8 cellular contexts compared by ENCODE assay signal in the genomic region with DNA sequence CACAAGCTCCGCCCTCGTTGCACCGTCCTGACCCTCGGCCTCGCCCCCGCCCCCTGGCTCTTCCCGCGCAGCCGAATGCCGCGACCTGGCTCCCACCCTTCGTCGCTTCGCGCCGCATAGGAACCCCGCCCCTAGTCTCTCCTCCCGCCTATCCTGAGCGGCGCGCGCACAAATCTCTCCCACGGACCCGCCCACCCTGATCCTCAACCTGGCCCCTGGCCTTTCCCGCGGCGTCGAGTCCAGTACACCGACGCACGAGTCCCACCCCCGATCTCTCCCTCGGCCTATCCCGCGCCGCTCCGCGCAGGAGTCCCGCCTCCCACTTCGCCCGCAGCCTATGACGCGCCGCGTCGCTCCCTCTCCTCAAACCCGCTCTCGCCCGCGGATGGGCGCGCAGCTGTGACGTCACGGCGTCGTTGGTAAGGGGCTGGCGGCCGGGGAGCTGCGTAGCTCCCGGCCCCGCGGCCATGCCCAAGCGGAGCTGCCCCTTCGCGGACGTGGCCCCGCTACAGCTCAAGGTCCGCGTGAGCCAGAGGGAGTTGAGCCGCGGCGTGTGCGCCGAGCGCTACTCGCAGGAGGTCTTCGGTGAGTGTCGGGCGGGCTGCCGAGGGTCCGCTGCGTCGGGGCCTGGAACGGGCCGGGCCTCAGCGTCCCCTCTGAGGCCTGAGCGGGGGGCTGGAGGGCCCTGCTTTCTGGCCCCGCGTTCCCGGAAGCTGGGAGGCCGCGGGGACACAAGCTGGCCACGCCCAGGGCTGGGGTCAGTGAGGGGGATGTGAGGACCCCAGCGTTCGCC. TPM values are rescaled to one million over a fixed set of nuclear protein-coding genes. Genes with fewer than 3 reads are reported as not detected.
DNase-seq lines count a peak whose midpoint lies in the region; ATAC-seq and TF ChIP-seq lines count a peak whose summit lies in the region.

Gene SIVA1, plus strand, starts transcription at position 413 of the 793 bp plus-strand sequence. Its CDS starts 55 bp downstream, at position 468.

- TF ChIP-seq CTCF in GM10248 (IDR thresholded peaks at IDR 0.05; ENCODE audit: control extremely low read depth, extremely low read depth, low read depth, missing control alignments): no peak

- H3K9me3 Mint-ChIP-seq in activated naive CD8-positive, alpha-beta T cell (ENCODE audit: low read depth): no peaks in the 10 kb centered on the region

- CTCF ChIA-PET in GM10248 (lab: Yijun Ruan, JAX): interaction anchor here (0.7 to 14.3 kb wide), 6 partner anchors 10 to 305 kb away, joined by 3 to 136 read pairs (median 6); no protein-coding TSS in a partner anchor

- H3K4me1 Mint-ChIP-seq in activated naive CD8-positive, alpha-beta T cell (ENCODE audit: low read depth): peaks cover 39% of the 10 kb centered on the region

- no peaks in the 10 kb centered on the region for H3K36me3 Mint-ChIP-seq in activated naive CD8-positive, alpha-beta T cell

- POLR2A ChIA-PET in GM10248 (lab: Yijun Ruan, JAX): interaction anchor here (0.7 to 1.4 kb wide), 5 partner anchors 16 to 120 kb away, joined by 3 to 5 read pairs (median 3); no protein-coding TSS in a partner anchor

- DNase-seq in GM10248 (ENCODE audit: extremely low spot score) (peak; percentile 100), NCI-H1105 (lab: John Stamatoyannopoulos, UW) (peak; percentile 99), SKM-1 treated with dmso at 0.1 percent for 144 hours (lab: John Stamatoyannopoulos, UW; ENCODE audit: unreplicated experiment) (peak; percentile 93), glomerular endothelial cell (ENCODE audit: extremely low read depth, low read depth, low spot score) (peak; percentile 80), occipital lobe (lab: John Stamatoyannopoulos, UW) (peak; percentile 98)

- ATAC-seq in HG02623 (IDR thresholded peaks at IDR 0.05; ENCODE audit: unreplicated experiment): peak; percentile 87

- peak within 1 kb of the TSS; percentile 95 for H3K4me3 Mint-ChIP-seq in activated naive CD8-positive, alpha-beta T cell

- H3K27me3 Mint-ChIP-seq in activated naive CD8-positive, alpha-beta T cell: no peaks in the 10 kb centered on the region

- peak within 1 kb of the TSS; percentile 48 for H3K27ac ChIP-seq in temporal lobe (ENCODE audit: low read depth, low read length)

- H3K27ac Mint-ChIP-seq in activated naive CD8-positive, alpha-beta T cell: peak within 1 kb of the TSS; percentile 86

RNA-seq across cellular contexts. Expression of gene SIVA1, which starts in this region (rescaled TPM):
- total RNA-seq in glomerular endothelial cell (219 and 276 TPM in 2 replicates), occipital lobe (21.2 TPM), temporal lobe (15.0 TPM)

Comparison
In these comparisons a context has a peak if more than half of its experiments do, and no peak if none do; other contexts are left out.
1. Peak in every context shown above with its lines: DNase-seq, ATAC-seq and H3K27ac ChIP-seq.